In genomic region chr10:72846225-72846624, GRCh38 we compare ENCODE assay signal across 16 cellular contexts. TPM values are rescaled to one million over a fixed set of nuclear protein-coding genes. Genes with fewer than 3 reads are reported as not detected.
DNase-seq lines count a peak whose midpoint lies in the region; ATAC-seq, FAIRE-seq and TF ChIP-seq lines count a peak whose summit lies in the region.
"Had no signal": no experiment of that assay in that cellular context is flagged by ENCODE, and none has a peak within 500 bp of the region (broad histone marks: within the 10 kb centered on the region; RNA-seq: fewer than 3 reads in every experiment).

No MANE protein-coding gene starts in this region.

- FAIRE-seq in kidney (lab: Jason Lieb, UNC), result no peak
- FAIRE-seq: endometrium, GM12878 had no signal

- peaks cover 0 to 2% of the 10 kb centered on the region in 2 donors for H3K9me3 ChIP-seq in kidney (ENCODE audit: control insufficient read depth in 1 of 2, low read length in 2 of 2)
- H3K9me3 ChIP-seq: ovary, SJSA1, uterus had no signal

- no peak overlapping the region for H3K9ac ChIP-seq in kidney (ENCODE audit: low read length in 2 of 2)

- no peak for ATAC-seq in GM21526 (IDR thresholded peaks at IDR 0.05; ENCODE audit: low FRiP score, unreplicated experiment)
- ATAC-seq: GM12878 had no signal

- in situ Hi-C loops in ACHN (cut with HindIII; ENCODE audit: low pct_ligation_motif_present, low pct_unique_long_range_greater_than_20kb, low sequenced_read_pairs), result no loop called here

- DNase-seq in ACHN (peak; percentile 71), HCEC 1CT (peak; percentile 89), SW 1271 (lab: John Stamatoyannopoulos, UW) (peak; percentile 4 to 42), fibroblast of the conjunctiva (ENCODE audit: low read depth) (peak; percentile 44), kidney (no peak), NCI-H1436 (lab: John Stamatoyannopoulos, UW) (no peak), middle frontal gyrus (ENCODE audit: extremely low spot score, low spot score) (no peak)
- DNase-seq: activated CD4-positive, alpha-beta T cell treated with anti-CD3 and anti-CD28 coated beads for 1 hour; CD8-positive, alpha-beta memory T cell; NCI-H2171 treated with DMSO at 0.1 percent for 48 hours; ovary; uterus had no signal

- no peaks in the 10 kb centered on the region for H3K4me1 ChIP-seq in kidney (ENCODE audit: control insufficient read depth in 1 of 2, insufficient read depth in 1 of 2, low read depth in 1 of 2, low read length in 2 of 2)
- H3K4me1 ChIP-seq: uterus had no signal

- H3K27ac ChIP-seq in kidney (ENCODE audit: low read depth in 2 of 2, low read length in 2 of 2), result no peak overlapping the region
- H3K27ac ChIP-seq: ovary, SJSA1, uterus had no signal

- TF ChIP-seq CTCF in kidney (IDR thresholded peaks at IDR 0.05; ENCODE audit: borderline replicate concordance, extremely low read depth, insufficient read depth), result no peak

- intact Hi-C loops in kidney (cut with DNase I), result loop anchor here (10.0 kb wide), 1 partner anchor 481 kb away; no protein-coding TSS in a partner anchor

- H3K36me3 ChIP-seq in kidney (ENCODE audit: control insufficient read depth in 1 of 2, insufficient read depth in 2 of 2, low read length in 2 of 2), result no peaks in the 10 kb centered on the region
- H3K36me3 ChIP-seq: ovary, SJSA1, uterus had no signal

- no peak overlapping the region for H3K4me3 ChIP-seq in kidney (ENCODE audit: low read length in 2 of 2)
- H3K4me3 ChIP-seq: GM12878, ovary, SJSA1, uterus had no signal

RNA-seq across cellular contexts. Expression of gene OIT3, which starts 47.3 kb away (rescaled TPM):
- not detected for total RNA-seq in kidney
- not detected for polyA plus RNA-seq in kidney (ENCODE audit: insufficient read depth, low read depth, low replicate concordance)
- total RNA-seq: CD8-positive, alpha-beta memory T cell; GM12878; SJSA1 had no signal
- polyA plus RNA-seq: CD8-positive, alpha-beta memory T cell; GM12878 had no signal

Comparison
In these comparisons a context has a peak if more than half of its experiments do, and no peak if none do; other contexts are left out.
1. DNase-seq: peak in ACHN (single experiment), HCEC 1CT (single experiment), SW 1271 (2 of 2) and fibroblast of the conjunctiva (single experiment); none in kidney (single experiment), NCI-H1436 (single experiment) and middle frontal gyrus (single experiment).